Comparison of ENCODE assay signal across 8 cellular contexts in the genomic region with DNA sequence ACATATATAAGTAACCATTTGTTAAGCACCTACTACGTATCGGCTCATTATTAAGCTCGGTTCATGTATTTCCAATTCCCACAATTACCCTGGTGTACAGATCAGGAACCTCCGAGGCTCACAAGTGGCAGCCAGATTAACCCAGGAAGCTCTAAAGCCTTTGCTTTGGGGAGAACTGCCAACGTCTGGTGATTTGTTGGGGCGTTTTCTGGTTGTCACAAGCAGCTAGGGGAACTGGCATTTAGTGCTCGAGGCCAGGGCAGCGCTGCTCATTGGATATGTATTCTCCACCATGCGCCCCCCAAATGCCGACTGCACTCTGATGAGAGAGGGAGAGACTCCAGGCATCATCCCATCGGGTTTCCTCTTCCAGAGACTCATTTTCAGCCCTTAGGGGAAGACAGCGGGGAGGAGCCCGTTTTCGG. TPM values are rescaled to one million over a fixed set of nuclear protein-coding genes. Genes with fewer than 3 reads are reported as not detected.
DNase-seq lines count a peak whose midpoint lies in the region; ATAC-seq and TF ChIP-seq lines count a peak whose summit lies in the region.

No MANE protein-coding gene starts in this region.

- H3K27me3 ChIP-seq in DND-41 (ENCODE audit: insufficient read depth, low read length, poor library complexity) (no peaks in the 10 kb centered on the region), OCI-LY3 (ENCODE audit: low read depth, low read length) (no peaks in the 10 kb centered on the region), iPS-18a (ENCODE audit: control insufficient read depth, insufficient read depth, low read length) (no peaks in the 10 kb centered on the region), skeletal muscle satellite cell (ENCODE audit: control insufficient read depth, insufficient read depth, low read length) (no peaks in the 10 kb centered on the region)

- no peaks in the 10 kb centered on the region for H3K27me3 Mint-ChIP-seq in MCF 10A (ENCODE audit: insufficient read depth, unreplicated experiment)

- H3K9me3 ChIP-seq in DND-41 (ENCODE audit: insufficient read depth, low read length, severe bottlenecking) (no peaks in the 10 kb centered on the region), OCI-LY3 (ENCODE audit: insufficient read depth, low read length) (no peaks in the 10 kb centered on the region), iPS-18a (ENCODE audit: control insufficient read depth, low read depth, low read length) (no peaks in the 10 kb centered on the region), skeletal muscle satellite cell (replicated peaks; ENCODE audit: low read length) (no peaks in the 10 kb centered on the region)

- H3K36me3 Mint-ChIP-seq in MCF 10A (ENCODE audit: insufficient read depth, unreplicated experiment) = peaks cover 15% of the 10 kb centered on the region

- peak overlapping the region; percentile 89 for H3K9ac ChIP-seq in DND-41 (ENCODE audit: low read depth, low read length)
- peak overlapping the region; percentile 81 for H3K9ac ChIP-seq in OCI-LY3 (ENCODE audit: low read length)
- H3K9ac ChIP-seq in iPS-18a (ENCODE audit: low read length) = peak overlapping the region; percentile 79
- peak overlapping the region; percentile 90 for H3K9ac ChIP-seq in skeletal muscle satellite cell (ENCODE audit: low read depth, low read length)

- H2AFZ ChIP-seq in DND-41 (ENCODE audit: low read depth, low read length) (peak overlapping the region; percentile 91), OCI-LY3 (ENCODE audit: low read depth, low read length) (peak overlapping the region; percentile 60; the same call in 1 of the 2 replicates)

- POLR2A ChIA-PET in MCF 10A (lab: Yijun Ruan, JAX) = interaction anchor here (0.7 to 6.5 kb wide), 36 partner anchors 10 to 1409 kb away, joined by 3 to 184 read pairs (median 5); partner anchors contain the start of genes ADPRM, ELAC2, MAP2K4 and SCO1

- peak overlapping the region; percentile 75 for H3K4me2 ChIP-seq in DND-41 (ENCODE audit: insufficient read depth, low read length)
- H3K4me2 ChIP-seq in OCI-LY3 (ENCODE audit: low read length) = peak overlapping the region; percentile 62
- H3K4me2 ChIP-seq in skeletal muscle satellite cell (ENCODE audit: low read length) = peak overlapping the region; percentile 79

- no peaks in the 10 kb centered on the region for H4K20me1 ChIP-seq in DND-41 (ENCODE audit: insufficient read depth, low read length)
- no peaks in the 10 kb centered on the region for H4K20me1 ChIP-seq in OCI-LY3 (ENCODE audit: insufficient read depth, low read length)

- ATAC-seq in DND-41 (ENCODE audit: insufficient read depth, low read depth) (peak; percentile 45), GM19452 (IDR thresholded peaks at IDR 0.05; ENCODE audit: unreplicated experiment) (peak; percentile 43), HG03439 (IDR thresholded peaks at IDR 0.05; ENCODE audit: unreplicated experiment) (peak; percentile 36)

- TSS peak; percentile 61 for BruUV-seq in MCF 10A (replicated peaks; lab: Mats Ljungman, UMichigan)

- DNase-seq in DND-41 (peak; percentile 59), MCF 10A (ENCODE audit: unreplicated experiment) (peak; percentile 56), DMS153 (lab: John Stamatoyannopoulos, UW) (no peak)

- peaks cover 8% of the 10 kb centered on the region for H3K4me1 Mint-ChIP-seq in MCF 10A (ENCODE audit: insufficient read depth, unreplicated experiment)

- H3K4me1 ChIP-seq in DND-41 (ENCODE audit: insufficient read depth, low read length) = peaks cover 21% of the 10 kb centered on the region
- H3K4me1 ChIP-seq in OCI-LY3 (ENCODE audit: low read length) = 0 out of 2 replicates have a peak, but pooled peaks cover 5% of the 10 kb centered on the region
- H3K4me1 ChIP-seq in iPS-18a (ENCODE audit: control insufficient read depth, low read depth, low read length) = peaks cover 12% of the 10 kb centered on the region
- peaks cover 4% of the 10 kb centered on the region for H3K4me1 ChIP-seq in skeletal muscle satellite cell (ENCODE audit: control insufficient read depth, insufficient read depth, low read length)

- intact Hi-C loops in MCF 10A (cut with micrococcal nuclease) = no loop called here

- peak overlapping the region; percentile 82 for H3K27ac ChIP-seq in DND-41 (ENCODE audit: low read length)
- H3K27ac ChIP-seq in OCI-LY3 (ENCODE audit: low read length) = peak overlapping the region; percentile 52
- H3K27ac ChIP-seq in iPS-18a (ENCODE audit: low read length) = peak overlapping the region; percentile 64

- H3K36me3 ChIP-seq in DND-41 (ENCODE audit: insufficient read depth, low read length) = peaks cover 12% of the 10 kb centered on the region
- no peaks in the 10 kb centered on the region for H3K36me3 ChIP-seq in OCI-LY3 (replicated peaks; ENCODE audit: low read depth, low read length)
- peaks cover 3% of the 10 kb centered on the region for H3K36me3 ChIP-seq in iPS-18a (ENCODE audit: control insufficient read depth, low read depth, low read length)
- peaks cover 7% of the 10 kb centered on the region for H3K36me3 ChIP-seq in skeletal muscle satellite cell (ENCODE audit: insufficient read depth, low read length)

- peak overlapping the region; percentile 82 for H3K4me3 Mint-ChIP-seq in MCF 10A (ENCODE audit: unreplicated experiment)

- peak overlapping the region; percentile 92 for H3K27ac Mint-ChIP-seq in MCF 10A (ENCODE audit: low read depth, unreplicated experiment)

- H3K79me2 ChIP-seq in DND-41 (ENCODE audit: insufficient read depth, low read length) (peaks cover 19% of the 10 kb centered on the region), OCI-LY3 (ENCODE audit: low read length) (no peaks in the 10 kb centered on the region; the same call in 1 of the 2 replicates)

- CTCF ChIA-PET in MCF 10A (lab: Yijun Ruan, JAX) = interaction anchor here (0.5 to 2.8 kb wide), 14 partner anchors 9 to 1122 kb away, joined by 3 to 7 read pairs (median 4); no protein-coding TSS in a partner anchor

- peaks cover 6% of the 10 kb centered on the region for H3K9me3 Mint-ChIP-seq in MCF 10A (ENCODE audit: unreplicated experiment)

- TF ChIP-seq CTCF in DND-41 (IDR thresholded peaks at IDR 0.05; ENCODE audit: borderline replicate concordance, extremely low read depth, low read length, poor library complexity, severe bottlenecking) (no peak), OCI-LY3 (IDR thresholded peaks at IDR 0.05; ENCODE audit: low read depth, low read length) (no peak), MCF 10A (IDR thresholded peaks at IDR 0.05; ENCODE audit: unreplicated experiment) (no peak)

- H3K4me3 ChIP-seq in DND-41 (ENCODE audit: low read depth in 1 of 2, low read length in 2 of 2) (peak overlapping the region; percentile 64 to 92), OCI-LY3 (ENCODE audit: low read length) (peak overlapping the region; percentile 92), iPS-18a (ENCODE audit: low read length) (peak overlapping the region; percentile 93), skeletal muscle satellite cell (ENCODE audit: low read length) (peak overlapping the region; percentile 79)

RNA-seq across cellular contexts. Expression of gene ZNF18, which starts 0.5 kb away (rescaled TPM):
- 4.6 and 7.3 TPM in 2 replicates for total RNA-seq in MCF 10A (2022)
- 8.1 and 8.5 TPM in 2 replicates for total RNA-seq in skeletal muscle satellite cell (2012; rRNA removed)

RNA-seq across cellular contexts. Expression of gene MAP2K4, which starts 23.9 kb away (rescaled TPM):
- total RNA-seq in MCF 10A (2022) = 29.2 and 42.3 TPM in 2 replicates
- total RNA-seq in skeletal muscle satellite cell (2012; rRNA removed) = 18.5 and 24.2 TPM in 2 replicates
